11 cellular contexts compared by ENCODE assay signal in the genomic region with DNA sequence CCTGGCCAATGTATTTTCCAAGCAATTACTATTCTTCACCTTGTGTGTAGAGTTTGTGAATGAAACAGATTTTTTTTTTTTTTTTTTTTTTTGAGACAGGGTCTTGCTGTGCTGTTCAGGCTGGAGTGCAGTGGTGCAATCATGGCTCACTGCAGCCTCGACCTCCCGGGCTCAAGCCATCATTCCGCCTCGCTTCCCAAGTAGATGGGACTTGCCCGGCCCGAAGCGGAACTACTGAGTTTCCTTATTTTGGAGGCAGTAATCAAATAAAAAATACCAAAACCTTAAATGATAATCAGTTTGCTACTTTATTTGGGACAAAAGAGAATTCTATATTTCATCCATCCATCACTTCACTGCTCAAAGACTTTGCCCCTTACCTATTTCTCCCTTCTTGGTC. TPM values are rescaled to one million over a fixed set of nuclear protein-coding genes. Genes with fewer than 3 reads are reported as not detected.
DNase-seq lines count a peak whose midpoint lies in the region; ATAC-seq and TF ChIP-seq lines count a peak whose summit lies in the region.
"Had no signal": no experiment of that assay in that cellular context is flagged by ENCODE, and none has a peak within 500 bp of the region (broad histone marks: within the 10 kb centered on the region; RNA-seq: fewer than 3 reads in every experiment).

No MANE protein-coding gene starts in this region.

- WGBS in right lobe of liver (ENCODE audit: insufficient coverage, low coverage, low lambda C conversion rate, missing lambda C conversion rate) = 93% methylated on average over 2 of the region's 7 CpGs

- H3K4me1 Mint-ChIP-seq in activated naive CD4-positive, alpha-beta T cell treated with anti-CD3 and anti-CD28 coated beads, Interleukin-2, amount 50 U/mL, for 24 hours = peaks cover 27% of the 10 kb centered on the region
- peaks cover 10% of the 10 kb centered on the region for H3K4me1 Mint-ChIP-seq in activated CD4-positive, alpha-beta memory T cell treated with anti-CD3 and anti-CD28 coated beads, Interleukin-2, amount 10 ng/mL, durations not matched to agents 7 days and 5 days

- POLR2A ChIA-PET in activated CD4-positive, alpha-beta memory T cell treated with anti-CD3 and anti-CD28 coated beads, Interleukin-2, amount 10 ng/mL, durations not matched to agents 7 days and 5 days (lab: Charles Lee) = interaction anchor here (1.0 kb wide), 1 partner anchor 131 kb away, joined by 3 read pairs; a partner anchor contains a TSS

- peaks cover 0 to 5% (median 2%) of the 10 kb centered on the region in 4 donors for H3K4me1 ChIP-seq in right lobe of liver
- H3K4me1 ChIP-seq in thoracic aorta (ENCODE audit: control insufficient read depth in 1 of 2, low read depth in 2 of 2) = peaks cover 3 to 11% of the 10 kb centered on the region in 2 donors

- no peak for ATAC-seq in right lobe of liver
- no peak for ATAC-seq in thoracic aorta (ENCODE audit: insufficient number of reproducible peaks, low FRiP score, low read depth)
- no peak for ATAC-seq in omental fat pad (ENCODE audit: low FRiP score)
- no peak for ATAC-seq in HG02870 (IDR thresholded peaks at IDR 0.05; ENCODE audit: unreplicated experiment)

- H3K9me3 Mint-ChIP-seq in activated naive CD4-positive, alpha-beta T cell treated with anti-CD3 and anti-CD28 coated beads, Interleukin-2, amount 50 U/mL, for 24 hours = no peaks in the 10 kb centered on the region
- no peaks in the 10 kb centered on the region for H3K9me3 Mint-ChIP-seq in activated CD4-positive, alpha-beta memory T cell treated with anti-CD3 and anti-CD28 coated beads, Interleukin-2, amount 10 ng/mL, durations not matched to agents 7 days and 5 days
- H3K9me3 Mint-ChIP-seq: T-helper 1 cell treated with Interleukin-12 subunit alpha and Interleukin-12 subunit beta and Interleukin-4 antibody, amounts not matched to agents 30 μg/mL and 1 μg/mL, for 36 hours had no signal

- H3K27me3 ChIP-seq in right lobe of liver (no peaks in the 10 kb centered on the region), thoracic aorta (replicated peaks; ENCODE audit: insufficient read depth) (no peaks in the 10 kb centered on the region)

- no peak overlapping the region for H3K27ac Mint-ChIP-seq in activated naive CD4-positive, alpha-beta T cell treated with anti-CD3 and anti-CD28 coated beads, Interleukin-2, amount 50 U/mL, for 24 hours
- H3K27ac Mint-ChIP-seq in activated CD4-positive, alpha-beta memory T cell treated with anti-CD3 and anti-CD28 coated beads, Interleukin-2, amount 10 ng/mL, durations not matched to agents 7 days and 5 days = no peak overlapping the region

- peak overlapping the region; percentile 40 for H3K4me3 Mint-ChIP-seq in activated naive CD4-positive, alpha-beta T cell treated with anti-CD3 and anti-CD28 coated beads, Interleukin-2, amount 50 U/mL, for 24 hours
- H3K4me3 Mint-ChIP-seq in activated CD4-positive, alpha-beta memory T cell treated with anti-CD3 and anti-CD28 coated beads, Interleukin-2, amount 10 ng/mL, durations not matched to agents 7 days and 5 days = peak overlapping the region; percentile 98

- H3K36me3 ChIP-seq in right lobe of liver (no peaks in the 10 kb centered on the region), thoracic aorta (no peaks in the 10 kb centered on the region)

- H3K27me3 Mint-ChIP-seq in activated naive CD4-positive, alpha-beta T cell treated with anti-CD3 and anti-CD28 coated beads, Interleukin-2, amount 50 U/mL, for 24 hours = no peaks in the 10 kb centered on the region
- no peaks in the 10 kb centered on the region for H3K27me3 Mint-ChIP-seq in activated CD4-positive, alpha-beta memory T cell treated with anti-CD3 and anti-CD28 coated beads, Interleukin-2, amount 10 ng/mL, durations not matched to agents 7 days and 5 days

- CTCF ChIA-PET in activated CD4-positive, alpha-beta memory T cell treated with anti-CD3 and anti-CD28 coated beads, Interleukin-2, amount 10 ng/mL, durations not matched to agents 7 days and 5 days (lab: Charles Lee) = no interaction called here

- TF ChIP-seq POLR2A in right lobe of liver (IDR thresholded peaks at IDR 0.05) = no peak

- no peak for TF ChIP-seq CTCF in right lobe of liver (IDR thresholded peaks at IDR 0.05)
- no peak for TF ChIP-seq CTCF in thoracic aorta (IDR thresholded peaks at IDR 0.05)
- TF ChIP-seq CTCF in omental fat pad (IDR thresholded peaks at IDR 0.05) = no peak

- no peak overlapping the region for H3K27ac ChIP-seq in right lobe of liver
- no peak overlapping the region for H3K27ac ChIP-seq in thoracic aorta

- intact Hi-C loops in right lobe of liver (cut with DNase I) = no loop called here

- no peaks in the 10 kb centered on the region for H3K9me3 ChIP-seq in right lobe of liver
- H3K9me3 ChIP-seq in thoracic aorta = no peaks in the 10 kb centered on the region

- DNase-seq in activated naive CD4-positive, alpha-beta T cell treated with anti-CD3 and anti-CD28 coated beads, Interleukin-2, amount 50 U/mL, for 16 hours = no peak
- DNase-seq in activated CD4-positive, alpha-beta memory T cell treated with anti-CD3 and anti-CD28 coated beads, Interleukin-2, amount 10 ng/mL, durations not matched to agents 7 days and 5 days = no peak
- no peak for DNase-seq in right lobe of liver
- no peak for DNase-seq in thoracic aorta (ENCODE audit: low spot score)
- DNase-seq in omental fat pad (ENCODE audit: low spot score) = no peak
- no peak for DNase-seq in DMS53 treated with DMSO at 0.1 percent for 48 hours (lab: John Stamatoyannopoulos, UW; ENCODE audit: unreplicated experiment)

- no peaks in the 10 kb centered on the region for H3K36me3 Mint-ChIP-seq in activated naive CD4-positive, alpha-beta T cell treated with anti-CD3 and anti-CD28 coated beads, Interleukin-2, amount 50 U/mL, for 24 hours
- H3K36me3 Mint-ChIP-seq in activated CD4-positive, alpha-beta memory T cell treated with anti-CD3 and anti-CD28 coated beads, Interleukin-2, amount 10 ng/mL, durations not matched to agents 7 days and 5 days (ENCODE audit: low read depth) = no peaks in the 10 kb centered on the region
- H3K36me3 Mint-ChIP-seq: CD14-positive monocyte had no signal

- peak overlapping the region in 2 of 3 donors; percentile 56 to 90 for H3K4me3 ChIP-seq in right lobe of liver
- peak overlapping the region; percentile 83 for H3K4me3 ChIP-seq in thoracic aorta

RNA-seq across cellular contexts. Expression of a gene that starts 0.7 kb away (rescaled TPM):
- 1 to 10 TPM; 3.7 to 4.6 TPM for total RNA-seq in activated CD4-positive, alpha-beta memory T cell treated with anti-CD3 and anti-CD28 coated beads, Interleukin-2, amount 10 ng/mL, durations not matched to agents 7 days and 5 days
- 1 to 10 TPM; 1.8 to 3.0 (median 2.1) TPM for total RNA-seq in right lobe of liver
- 10 to 100 TPM in 1 of 2 donors, 1 to 10 TPM in 1; 3.8 to 12.9 TPM for total RNA-seq in thoracic aorta
- 10 to 100 TPM in 1 of 4 donors, 1 to 10 TPM in 3; 2.0 to 12.3 (median 6.5) TPM for total RNA-seq in omental fat pad

RNA-seq across cellular contexts. Expression of a gene that starts 4.2 kb away (rescaled TPM):
- not detected for total RNA-seq in activated CD4-positive, alpha-beta memory T cell treated with anti-CD3 and anti-CD28 coated beads, Interleukin-2, amount 10 ng/mL, durations not matched to agents 7 days and 5 days
- total RNA-seq in right lobe of liver = not detected
- not detected for total RNA-seq in thoracic aorta
- total RNA-seq in omental fat pad = not detected
- total RNA-seq: left colon had no signal

RNA-seq across cellular contexts. Expression of a gene that starts 49.7 kb away (rescaled TPM):
- total RNA-seq in activated CD4-positive, alpha-beta memory T cell treated with anti-CD3 and anti-CD28 coated beads, Interleukin-2, amount 10 ng/mL, durations not matched to agents 7 days and 5 days = under 1 TPM; 0.95 to 0.98 TPM
- total RNA-seq in right lobe of liver (not detected), thoracic aorta (under 1 TPM in 1 of 2 donors, not detected in 1; 0.41 TPM), omental fat pad (under 1 TPM in 1 of 4 donors, not detected in 3; 0.56 TPM)
